Comparison of ENCODE assay signal across 21 cellular contexts in the genomic region with DNA sequence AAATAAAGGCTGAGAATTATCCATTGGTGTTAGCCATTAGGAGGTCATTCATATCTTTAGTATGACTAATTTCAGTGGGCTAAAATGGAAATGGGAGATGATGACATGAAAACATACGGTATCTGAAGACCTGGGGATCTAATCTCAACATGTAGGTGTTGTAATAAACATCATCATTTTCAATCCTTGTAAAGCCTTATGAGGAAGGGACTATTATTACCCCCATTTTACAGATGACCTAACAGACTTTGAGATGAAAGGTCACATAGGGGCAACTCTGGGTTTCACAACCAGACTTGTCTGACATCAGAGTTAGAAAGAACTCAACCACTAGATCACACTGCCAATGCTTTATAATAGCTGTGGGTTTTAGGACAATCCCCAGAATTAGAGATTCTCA.
"Had no signal": no experiment of that assay in that cellular context is flagged by ENCODE, and none has a peak within 500 bp of the region (broad histone marks: within the 10 kb centered on the region; RNA-seq: fewer than 3 reads in every experiment).

No MANE protein-coding gene starts in this region.

- H3K27me3 ChIP-seq: heart left ventricle, sigmoid colon, transverse colon had no signal

- DNase-seq: effector memory CD4-positive, alpha-beta T cell; heart left ventricle; hippocampal formation; left colon; left ventricle myocardium superior; mesenchymal stem cell; naive B cell; sigmoid colon; stimulated activated CD4-positive, alpha-beta T cell treated with anti-CD3 and anti-CD28 coated beads, Interleukin-2, amount 100 ng/mL, for 24 hours; stimulated activated CD4-positive, alpha-beta T cell treated with anti-CD3 and anti-CD28 coated beads, Interleukin-4, amount 100 ng/mL, for 4 hours; stimulated activated naive B cell treated with anti-CD40 and anti-IgM and Interleukin-4, amounts not matched to agents 10 μg/mL and 1 μg/mL and 100 μg/mL, for 72 hours; stimulated activated naive CD8-positive, alpha-beta T cell treated with anti-CD3 and anti-CD28 coated beads, Interleukin-15, amount 100 ng/mL, for 72 hours; substantia nigra; transverse colon had no signal

- H3K27ac Mint-ChIP-seq: nephron; stimulated activated naive B cell treated with anti-CD40 and anti-IgM and Interleukin-4, amounts not matched to agents 10 μg/mL and 1 μg/mL and 100 μg/mL, for 72 hours; stimulated activated naive CD8-positive, alpha-beta T cell treated with anti-CD3 and anti-CD28 coated beads, Interleukin-15, amount 100 ng/mL, for 72 hours had no signal

- H3K36me3 ChIP-seq: heart left ventricle, sigmoid colon, thoracic aorta, transverse colon had no signal

- H3K4me1 Mint-ChIP-seq: naive B cell; stimulated activated naive B cell treated with anti-CD40 and anti-IgM and Interleukin-4, amounts not matched to agents 10 μg/mL and 1 μg/mL and 100 μg/mL, for 72 hours; stimulated activated naive CD8-positive, alpha-beta T cell treated with anti-CD3 and anti-CD28 coated beads, Interleukin-15, amount 100 ng/mL, for 72 hours had no signal

- H3K27ac ChIP-seq: heart left ventricle, sigmoid colon, skin epidermis, thoracic aorta, transverse colon had no signal

- FAIRE-seq: endometrium, frontal cortex had no signal

- H3K36me3 Mint-ChIP-seq: naive B cell; stimulated activated naive B cell treated with anti-CD40 and anti-IgM and Interleukin-4, amounts not matched to agents 10 μg/mL and 1 μg/mL and 100 μg/mL, for 72 hours had no signal

- ATAC-seq: esophagus mucosa; heart left ventricle; left colon; left ventricle myocardium superior; stimulated activated naive B cell treated with anti-CD40 and anti-IgM and Interleukin-4, amounts not matched to agents 10 μg/mL and 1 μg/mL and 100 μg/mL, for 72 hours; stimulated activated naive CD8-positive, alpha-beta T cell treated with anti-CD3 and anti-CD28 coated beads, Interleukin-15, amount 100 ng/mL, for 72 hours had no signal

- H3K4me3 ChIP-seq: heart left ventricle, lung, sigmoid colon, skin epidermis, thoracic aorta, transverse colon had no signal

- H3K9me3 ChIP-seq: heart left ventricle, sigmoid colon, thoracic aorta, transverse colon had no signal

- H3K4me3 Mint-ChIP-seq: naive B cell; nephron; stimulated activated naive B cell treated with anti-CD40 and anti-IgM and Interleukin-4, amounts not matched to agents 10 μg/mL and 1 μg/mL and 100 μg/mL, for 72 hours; stimulated activated naive CD8-positive, alpha-beta T cell treated with anti-CD3 and anti-CD28 coated beads, Interleukin-15, amount 100 ng/mL, for 72 hours had no signal

- H3K9me3 Mint-ChIP-seq: nephron; stimulated activated naive B cell treated with anti-CD40 and anti-IgM and Interleukin-4, amounts not matched to agents 10 μg/mL and 1 μg/mL and 100 μg/mL, for 72 hours; stimulated activated naive CD8-positive, alpha-beta T cell treated with anti-CD3 and anti-CD28 coated beads, Interleukin-15, amount 100 ng/mL, for 72 hours had no signal

- H3K4me1 ChIP-seq: transverse colon had no signal
